ENCODE assay signal across 1 cellular context in the genomic region with DNA sequence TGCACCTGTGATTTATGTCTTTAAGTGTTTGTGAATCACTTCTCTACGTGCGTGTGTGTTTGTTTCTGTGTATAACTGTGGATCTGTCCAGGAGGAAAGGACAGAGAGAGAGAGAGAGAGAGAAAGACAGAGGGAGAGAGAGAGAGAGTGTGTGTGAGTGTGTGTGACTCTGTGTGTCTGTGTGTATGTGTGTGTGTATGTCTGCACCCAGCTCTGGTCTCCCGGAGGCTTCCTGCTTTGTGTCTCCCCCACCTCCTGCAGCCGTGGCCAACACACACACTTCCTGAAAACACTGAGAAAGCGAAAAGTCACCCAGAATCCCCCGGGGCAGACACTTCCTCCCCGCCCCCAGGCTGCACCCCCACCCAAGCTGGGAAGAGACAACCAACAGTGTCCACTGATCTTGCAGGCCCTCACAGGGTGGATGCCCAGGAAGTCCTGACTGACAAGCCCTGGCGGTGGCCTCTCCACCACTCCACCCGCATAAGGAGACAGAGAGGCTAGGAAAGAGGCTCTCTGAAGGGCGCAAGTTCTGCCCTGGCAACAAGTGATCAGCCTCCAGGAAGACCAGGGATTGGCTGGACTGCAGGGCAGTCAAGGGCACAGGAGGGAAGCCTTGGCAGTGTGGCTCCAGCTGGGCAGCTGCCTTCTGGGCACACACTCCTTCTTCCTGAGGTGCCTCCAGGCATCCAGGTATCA.
TF ChIP-seq lines count a peak whose summit lies in the region.

No MANE protein-coding gene starts in this region.

TF ChIP-seq in K562, 482 proteins besides CTCF, POLR2A, EP300 and RAD21 (continued from another document and continues in another):
- TF ChIP-seq, protein P1, sequence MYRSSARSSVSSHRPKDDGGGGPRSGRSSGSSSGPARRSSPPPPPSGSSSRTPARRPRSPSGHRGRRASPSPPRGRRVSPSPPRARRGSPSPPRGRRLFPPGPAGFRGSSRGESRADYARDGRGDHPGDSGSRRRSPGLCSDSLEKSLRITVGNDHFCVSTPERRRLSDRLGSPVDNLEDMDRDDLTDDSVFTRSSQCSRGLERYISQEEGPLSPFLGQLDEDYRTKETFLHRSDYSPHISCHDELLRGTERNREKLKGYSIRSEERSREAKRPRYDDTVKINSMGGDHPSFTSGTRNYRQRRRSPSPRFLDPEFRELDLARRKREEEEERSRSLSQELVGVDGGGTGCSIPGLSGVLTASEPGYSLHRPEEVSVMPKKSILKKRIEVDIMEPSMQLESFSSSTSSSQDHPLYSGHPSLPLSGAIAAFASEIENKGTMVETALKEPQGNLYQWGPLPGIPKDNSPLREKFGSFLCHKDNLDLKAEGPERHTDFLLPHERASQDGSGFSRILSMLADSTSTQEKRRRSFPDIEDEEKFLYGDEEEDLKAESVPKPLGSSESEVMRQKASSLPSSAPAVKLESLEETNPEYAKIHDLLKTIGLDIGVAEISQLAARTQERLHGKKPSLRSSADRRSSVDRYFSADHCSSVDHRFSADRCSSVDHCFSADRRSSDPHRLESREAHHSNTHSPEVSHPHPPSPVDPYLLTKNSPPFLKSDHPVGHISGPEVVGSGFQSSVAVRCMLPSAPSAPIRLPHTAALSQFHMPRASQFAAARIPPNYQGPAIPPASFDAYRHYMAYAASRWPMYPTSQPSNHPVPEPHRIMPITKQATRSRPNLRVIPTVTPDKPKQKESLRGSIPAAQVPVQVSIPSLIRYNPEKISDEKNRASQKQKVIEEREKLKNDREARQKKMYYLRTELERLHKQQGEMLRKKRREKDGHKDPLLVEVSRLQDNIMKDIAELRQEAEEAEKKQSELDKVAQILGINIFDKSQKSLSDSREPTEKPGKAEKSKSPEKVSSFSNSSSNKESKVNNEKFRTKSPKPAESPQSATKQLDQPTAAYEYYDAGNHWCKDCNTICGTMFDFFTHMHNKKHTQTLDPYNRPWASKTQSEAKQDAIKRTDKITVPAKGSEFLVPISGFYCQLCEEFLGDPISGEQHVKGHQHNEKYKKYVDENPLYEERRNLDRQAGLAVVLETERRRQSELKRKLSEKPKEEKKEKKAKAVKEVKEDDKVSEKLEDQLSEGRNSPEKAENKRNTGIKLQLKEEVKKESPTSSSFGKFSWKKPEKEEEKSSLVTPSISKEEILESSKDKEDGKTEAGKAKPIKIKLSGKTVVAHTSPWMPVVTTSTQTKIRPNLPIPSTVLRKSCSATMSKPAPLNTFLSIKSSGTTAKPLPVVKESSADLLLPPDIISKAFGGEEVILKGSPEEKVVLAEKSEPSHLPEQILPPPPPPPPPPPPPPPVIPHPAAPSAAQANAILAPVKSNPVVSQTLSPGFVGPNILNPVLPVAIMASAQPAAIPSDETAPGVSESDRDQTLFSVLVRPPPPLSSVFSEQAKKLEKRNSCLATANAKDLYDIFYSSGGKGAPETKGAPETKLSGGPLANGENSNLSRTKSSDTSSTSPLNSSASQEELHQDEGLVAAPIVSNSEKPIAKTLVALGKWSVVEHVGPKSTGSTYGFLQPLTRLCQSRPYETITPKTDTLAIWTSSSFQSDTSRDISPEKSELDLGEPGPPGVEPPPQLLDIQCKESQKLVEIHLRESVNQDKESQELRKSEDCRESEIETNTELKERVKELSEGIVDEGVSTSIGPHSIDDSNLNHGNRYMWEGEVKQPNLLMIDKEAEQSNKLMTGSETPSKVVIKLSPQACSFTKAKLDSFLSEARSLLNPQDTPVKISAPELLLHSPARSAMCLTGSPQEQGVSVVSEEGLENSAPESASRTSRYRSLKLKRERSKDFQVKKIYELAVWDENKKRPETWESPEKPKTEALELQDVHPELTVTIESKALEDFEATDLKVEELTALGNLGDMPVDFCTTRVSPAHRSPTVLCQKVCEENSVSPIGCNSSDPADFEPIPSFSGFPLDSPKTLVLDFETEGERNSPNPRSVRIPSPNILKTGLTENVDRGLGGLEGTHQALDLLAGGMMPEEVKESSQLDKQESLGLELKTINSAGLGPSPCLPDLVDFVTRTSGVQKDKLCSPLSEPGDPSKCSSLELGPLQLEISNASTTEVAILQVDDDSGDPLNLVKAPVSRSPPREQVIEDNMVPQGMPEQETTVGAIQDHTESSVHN (IDR thresholded peaks at IDR 0.05; ENCODE audit: borderline replicate concordance in 1 of 2, low read depth in 1 of 2) = 0 out of 4 replicates have a peak, but pooled peaks of 1 of the 2 experiments have one; percentile 28
- TF ChIP-seq, protein P2, sequence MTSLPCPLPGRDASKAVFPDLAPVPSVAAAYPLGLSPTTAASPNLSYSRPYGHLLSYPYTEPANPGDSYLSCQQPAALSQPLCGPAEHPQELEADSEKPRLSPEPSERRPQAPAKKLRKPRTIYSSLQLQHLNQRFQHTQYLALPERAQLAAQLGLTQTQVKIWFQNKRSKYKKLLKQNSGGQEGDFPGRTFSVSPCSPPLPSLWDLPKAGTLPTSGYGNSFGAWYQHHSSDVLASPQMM (CRISPR knock-in tag; IDR thresholded peaks at IDR 0.05) = no peak
- TF ChIP-seq RBM22 (IDR thresholded peaks at IDR 0.05; ENCODE audit: low read depth, low read length, poor library complexity, severe bottlenecking) (no peak), GABPB1 (CRISPR knock-in tag; IDR thresholded peaks at IDR 0.05) (peak; percentile 15; the same call in 1 of the 2 replicates), JUND (IDR thresholded peaks at IDR 0.05; ENCODE audit: borderline replicate concordance, low read depth, low read length) (no peak), JUND (tag; IDR thresholded peaks at IDR 0.05; ENCODE audit: borderline replicate concordance, low read depth, low read length) (no peak), ZKSCAN3 (CRISPR knock-in tag; IDR thresholded peaks at IDR 0.05) (no peak), MTA2 (IDR thresholded peaks at IDR 0.05; ENCODE audit: low read depth) (no peak), ZNF282 (CRISPR knock-in tag; IDR thresholded peaks at IDR 0.05) (no peak), BRF1 (IDR thresholded peaks at IDR 0.05; ENCODE audit: borderline replicate concordance, extremely low read depth, insufficient read length) (no peak), ZNF79 (CRISPR knock-in tag; IDR thresholded peaks at IDR 0.05; ENCODE audit: low read depth) (no peak), POU5F1 (IDR thresholded peaks at IDR 0.05; ENCODE audit: borderline replicate concordance, low read depth, low read length, partially characterized antibody) (no peak), POLR2B (IDR thresholded peaks at IDR 0.05; ENCODE audit: low read depth, partially characterized antibody) (peak; percentile 67), ZNF766 (CRISPR knock-in tag; conservative IDR thresholded peaks at IDR 0.05) (0 out of 2 replicates have a peak, but pooled peaks have one; percentile 33), ZFPM2 (CRISPR knock-in tag; IDR thresholded peaks at IDR 0.05) (no peak), MEIS2 (IDR thresholded peaks at IDR 0.05; ENCODE audit: partially characterized antibody) (no peak), TAF15 (IDR thresholded peaks at IDR 0.05; ENCODE audit: low read depth, low read length) (no peak)
- TF ChIP-seq, protein P3, sequence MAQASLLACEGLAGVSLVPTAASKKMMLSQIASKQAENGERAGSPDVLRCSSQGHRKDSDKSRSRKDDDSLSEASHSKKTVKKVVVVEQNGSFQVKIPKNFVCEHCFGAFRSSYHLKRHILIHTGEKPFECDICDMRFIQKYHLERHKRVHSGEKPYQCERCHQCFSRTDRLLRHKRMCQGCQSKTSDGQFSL (CRISPR knock-in tag; IDR thresholded peaks at IDR 0.05) = peak; percentile 98
- TF ChIP-seq, protein P3 (tag; IDR thresholded peaks at IDR 0.05) = peak in 1 of 2 experiments; percentile 90; a peak in 2 of 4 replicates
- TF ChIP-seq, protein P4, sequence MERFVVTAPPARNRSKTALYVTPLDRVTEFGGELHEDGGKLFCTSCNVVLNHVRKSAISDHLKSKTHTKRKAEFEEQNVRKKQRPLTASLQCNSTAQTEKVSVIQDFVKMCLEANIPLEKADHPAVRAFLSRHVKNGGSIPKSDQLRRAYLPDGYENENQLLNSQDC (CRISPR knock-in tag; IDR thresholded peaks at IDR 0.05) = no peak
- TF ChIP-seq, protein P5, sequence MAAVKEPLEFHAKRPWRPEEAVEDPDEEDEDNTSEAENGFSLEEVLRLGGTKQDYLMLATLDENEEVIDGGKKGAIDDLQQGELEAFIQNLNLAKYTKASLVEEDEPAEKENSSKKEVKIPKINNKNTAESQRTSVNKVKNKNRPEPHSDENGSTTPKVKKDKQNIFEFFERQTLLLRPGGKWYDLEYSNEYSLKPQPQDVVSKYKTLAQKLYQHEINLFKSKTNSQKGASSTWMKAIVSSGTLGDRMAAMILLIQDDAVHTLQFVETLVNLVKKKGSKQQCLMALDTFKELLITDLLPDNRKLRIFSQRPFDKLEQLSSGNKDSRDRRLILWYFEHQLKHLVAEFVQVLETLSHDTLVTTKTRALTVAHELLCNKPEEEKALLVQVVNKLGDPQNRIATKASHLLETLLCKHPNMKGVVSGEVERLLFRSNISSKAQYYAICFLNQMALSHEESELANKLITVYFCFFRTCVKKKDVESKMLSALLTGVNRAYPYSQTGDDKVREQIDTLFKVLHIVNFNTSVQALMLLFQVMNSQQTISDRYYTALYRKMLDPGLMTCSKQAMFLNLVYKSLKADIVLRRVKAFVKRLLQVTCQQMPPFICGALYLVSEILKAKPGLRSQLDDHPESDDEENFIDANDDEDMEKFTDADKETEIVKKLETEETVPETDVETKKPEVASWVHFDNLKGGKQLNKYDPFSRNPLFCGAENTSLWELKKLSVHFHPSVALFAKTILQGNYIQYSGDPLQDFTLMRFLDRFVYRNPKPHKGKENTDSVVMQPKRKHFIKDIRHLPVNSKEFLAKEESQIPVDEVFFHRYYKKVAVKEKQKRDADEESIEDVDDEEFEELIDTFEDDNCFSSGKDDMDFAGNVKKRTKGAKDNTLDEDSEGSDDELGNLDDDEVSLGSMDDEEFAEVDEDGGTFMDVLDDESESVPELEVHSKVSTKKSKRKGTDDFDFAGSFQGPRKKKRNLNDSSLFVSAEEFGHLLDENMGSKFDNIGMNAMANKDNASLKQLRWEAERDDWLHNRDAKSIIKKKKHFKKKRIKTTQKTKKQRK (IDR thresholded peaks at IDR 0.05; ENCODE audit: borderline replicate concordance, low read depth, low read length) = no peak
- TF ChIP-seq, protein P6, sequence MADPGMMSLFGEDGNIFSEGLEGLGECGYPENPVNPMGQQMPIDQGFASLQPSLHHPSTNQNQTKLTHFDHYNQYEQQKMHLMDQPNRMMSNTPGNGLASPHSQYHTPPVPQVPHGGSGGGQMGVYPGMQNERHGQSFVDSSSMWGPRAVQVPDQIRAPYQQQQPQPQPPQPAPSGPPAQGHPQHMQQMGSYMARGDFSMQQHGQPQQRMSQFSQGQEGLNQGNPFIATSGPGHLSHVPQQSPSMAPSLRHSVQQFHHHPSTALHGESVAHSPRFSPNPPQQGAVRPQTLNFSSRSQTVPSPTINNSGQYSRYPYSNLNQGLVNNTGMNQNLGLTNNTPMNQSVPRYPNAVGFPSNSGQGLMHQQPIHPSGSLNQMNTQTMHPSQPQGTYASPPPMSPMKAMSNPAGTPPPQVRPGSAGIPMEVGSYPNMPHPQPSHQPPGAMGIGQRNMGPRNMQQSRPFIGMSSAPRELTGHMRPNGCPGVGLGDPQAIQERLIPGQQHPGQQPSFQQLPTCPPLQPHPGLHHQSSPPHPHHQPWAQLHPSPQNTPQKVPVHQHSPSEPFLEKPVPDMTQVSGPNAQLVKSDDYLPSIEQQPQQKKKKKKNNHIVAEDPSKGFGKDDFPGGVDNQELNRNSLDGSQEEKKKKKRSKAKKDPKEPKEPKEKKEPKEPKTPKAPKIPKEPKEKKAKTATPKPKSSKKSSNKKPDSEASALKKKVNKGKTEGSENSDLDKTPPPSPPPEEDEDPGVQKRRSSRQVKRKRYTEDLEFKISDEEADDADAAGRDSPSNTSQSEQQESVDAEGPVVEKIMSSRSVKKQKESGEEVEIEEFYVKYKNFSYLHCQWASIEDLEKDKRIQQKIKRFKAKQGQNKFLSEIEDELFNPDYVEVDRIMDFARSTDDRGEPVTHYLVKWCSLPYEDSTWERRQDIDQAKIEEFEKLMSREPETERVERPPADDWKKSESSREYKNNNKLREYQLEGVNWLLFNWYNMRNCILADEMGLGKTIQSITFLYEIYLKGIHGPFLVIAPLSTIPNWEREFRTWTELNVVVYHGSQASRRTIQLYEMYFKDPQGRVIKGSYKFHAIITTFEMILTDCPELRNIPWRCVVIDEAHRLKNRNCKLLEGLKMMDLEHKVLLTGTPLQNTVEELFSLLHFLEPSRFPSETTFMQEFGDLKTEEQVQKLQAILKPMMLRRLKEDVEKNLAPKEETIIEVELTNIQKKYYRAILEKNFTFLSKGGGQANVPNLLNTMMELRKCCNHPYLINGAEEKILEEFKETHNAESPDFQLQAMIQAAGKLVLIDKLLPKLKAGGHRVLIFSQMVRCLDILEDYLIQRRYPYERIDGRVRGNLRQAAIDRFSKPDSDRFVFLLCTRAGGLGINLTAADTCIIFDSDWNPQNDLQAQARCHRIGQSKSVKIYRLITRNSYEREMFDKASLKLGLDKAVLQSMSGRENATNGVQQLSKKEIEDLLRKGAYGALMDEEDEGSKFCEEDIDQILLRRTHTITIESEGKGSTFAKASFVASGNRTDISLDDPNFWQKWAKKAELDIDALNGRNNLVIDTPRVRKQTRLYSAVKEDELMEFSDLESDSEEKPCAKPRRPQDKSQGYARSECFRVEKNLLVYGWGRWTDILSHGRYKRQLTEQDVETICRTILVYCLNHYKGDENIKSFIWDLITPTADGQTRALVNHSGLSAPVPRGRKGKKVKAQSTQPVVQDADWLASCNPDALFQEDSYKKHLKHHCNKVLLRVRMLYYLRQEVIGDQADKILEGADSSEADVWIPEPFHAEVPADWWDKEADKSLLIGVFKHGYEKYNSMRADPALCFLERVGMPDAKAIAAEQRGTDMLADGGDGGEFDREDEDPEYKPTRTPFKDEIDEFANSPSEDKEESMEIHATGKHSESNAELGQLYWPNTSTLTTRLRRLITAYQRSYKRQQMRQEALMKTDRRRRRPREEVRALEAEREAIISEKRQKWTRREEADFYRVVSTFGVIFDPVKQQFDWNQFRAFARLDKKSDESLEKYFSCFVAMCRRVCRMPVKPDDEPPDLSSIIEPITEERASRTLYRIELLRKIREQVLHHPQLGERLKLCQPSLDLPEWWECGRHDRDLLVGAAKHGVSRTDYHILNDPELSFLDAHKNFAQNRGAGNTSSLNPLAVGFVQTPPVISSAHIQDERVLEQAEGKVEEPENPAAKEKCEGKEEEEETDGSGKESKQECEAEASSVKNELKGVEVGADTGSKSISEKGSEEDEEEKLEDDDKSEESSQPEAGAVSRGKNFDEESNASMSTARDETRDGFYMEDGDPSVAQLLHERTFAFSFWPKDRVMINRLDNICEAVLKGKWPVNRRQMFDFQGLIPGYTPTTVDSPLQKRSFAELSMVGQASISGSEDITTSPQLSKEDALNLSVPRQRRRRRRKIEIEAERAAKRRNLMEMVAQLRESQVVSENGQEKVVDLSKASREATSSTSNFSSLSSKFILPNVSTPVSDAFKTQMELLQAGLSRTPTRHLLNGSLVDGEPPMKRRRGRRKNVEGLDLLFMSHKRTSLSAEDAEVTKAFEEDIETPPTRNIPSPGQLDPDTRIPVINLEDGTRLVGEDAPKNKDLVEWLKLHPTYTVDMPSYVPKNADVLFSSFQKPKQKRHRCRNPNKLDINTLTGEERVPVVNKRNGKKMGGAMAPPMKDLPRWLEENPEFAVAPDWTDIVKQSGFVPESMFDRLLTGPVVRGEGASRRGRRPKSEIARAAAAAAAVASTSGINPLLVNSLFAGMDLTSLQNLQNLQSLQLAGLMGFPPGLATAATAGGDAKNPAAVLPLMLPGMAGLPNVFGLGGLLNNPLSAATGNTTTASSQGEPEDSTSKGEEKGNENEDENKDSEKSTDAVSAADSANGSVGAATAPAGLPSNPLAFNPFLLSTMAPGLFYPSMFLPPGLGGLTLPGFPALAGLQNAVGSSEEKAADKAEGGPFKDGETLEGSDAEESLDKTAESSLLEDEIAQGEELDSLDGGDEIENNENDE (IDR thresholded peaks at IDR 0.05; ENCODE audit: low read depth, low read length) = no peak
